ENCODE assay signal across 8 cellular contexts in genomic region chr12:130281157-130281799, GRCh38. TPM values are rescaled to one million over a fixed set of nuclear protein-coding genes. Genes with fewer than 3 reads are reported as not detected.
DNase-seq lines count a peak whose midpoint lies in the region; ATAC-seq and TF ChIP-seq lines count a peak whose summit lies in the region.

No MANE protein-coding gene starts in this region.

- TF ChIP-seq CTCF in heart left ventricle (IDR thresholded peaks at IDR 0.05), result peak in 11 of 12 donors; percentile 32 to 75 (median 49)

- peaks cover 0 to 7% (median 0%) of the 10 kb centered on the region in 9 donors for H3K27me3 ChIP-seq in heart left ventricle

- peaks cover 0 to 13% (median 0%) of the 10 kb centered on the region in 12 donors for H3K9me3 ChIP-seq in heart left ventricle

- no peak for TF ChIP-seq POLR2A in heart left ventricle (IDR thresholded peaks at IDR 0.05)
- no peak for TF ChIP-seq POLR2A in GM18505 (IDR thresholded peaks at IDR 0.05; ENCODE audit: borderline replicate concordance, extremely low read depth, insufficient read depth, insufficient read length)

- H3K4me3 ChIP-seq in heart left ventricle, result peak overlapping the region in 2 of 12 donors; percentile 10 to 31

- peaks cover 8% of the 10 kb centered on the region for H3K4me1 Mint-ChIP-seq in activated CD8-positive, alpha-beta T cell treated with anti-CD3 and anti-CD28 coated beads, Interleukin-2, amount 10 ng/mL, durations not matched to agents 7 days and 5 days (ENCODE audit: low read depth)

- intact Hi-C loops in heart left ventricle (cut with DNase I), result no loop called here

- no peaks in the 10 kb centered on the region for H3K36me3 ChIP-seq in heart left ventricle

- no peaks in the 10 kb centered on the region for H3K9me3 Mint-ChIP-seq in activated CD8-positive, alpha-beta T cell treated with anti-CD3 and anti-CD28 coated beads, Interleukin-2, amount 10 ng/mL, durations not matched to agents 7 days and 5 days (ENCODE audit: insufficient read depth)

- H3K4me1 ChIP-seq in heart left ventricle, result no peaks in the 10 kb centered on the region

- no peak overlapping the region for H3K27ac Mint-ChIP-seq in activated CD8-positive, alpha-beta T cell treated with anti-CD3 and anti-CD28 coated beads, Interleukin-2, amount 10 ng/mL, durations not matched to agents 7 days and 5 days

- peak; percentile 9 for DNase-seq in activated CD4-positive, alpha-beta T cell treated with anti-CD3 and anti-CD28 coated beads for 1 hour
- no peak for DNase-seq in activated CD4-positive, alpha-beta T cell treated with anti-CD3 and anti-CD28 coated beads, Interleukin-2, amount 50 U/mL, for 4 hours
- DNase-seq in activated CD8-positive, alpha-beta T cell treated with anti-CD3 and anti-CD28 coated beads, Interleukin-2, amount 10 ng/mL, durations not matched to agents 7 days and 5 days, result peak; percentile 52
- DNase-seq in heart left ventricle, result no peak
- DNase-seq in stimulated activated CD4-positive, alpha-beta T cell treated with anti-CD3 and anti-CD28 coated beads, Interleukin-12 subunit alpha, Interleukin-12 subunit beta, amount 100 ng/mL, for 24 hours (ENCODE audit: low read depth in 2 of 2), result peak; percentile 5 to 20
- no peak for DNase-seq in NCI-H2029 (lab: John Stamatoyannopoulos, UW)

- ATAC-seq in activated CD8-positive, alpha-beta T cell treated with anti-CD3 and anti-CD28 coated beads, Interleukin-2, amount 10 ng/mL, durations not matched to agents 7 days and 5 days, result peak; percentile 72
- peak in 1 of 4 donors; percentile 50 for ATAC-seq in heart left ventricle
- ATAC-seq in GM19351 (IDR thresholded peaks at IDR 0.05; ENCODE audit: unreplicated experiment), result no peak
- ATAC-seq in GM18505 (IDR thresholded peaks at IDR 0.05; ENCODE audit: unreplicated experiment), result no peak

- 35 to 44% (median 41%) methylated on average over 30 of the region's 30 CpGs for WGBS in heart left ventricle, 4 donors

- no peaks in the 10 kb centered on the region for H3K27me3 Mint-ChIP-seq in activated CD8-positive, alpha-beta T cell treated with anti-CD3 and anti-CD28 coated beads, Interleukin-2, amount 10 ng/mL, durations not matched to agents 7 days and 5 days (ENCODE audit: low read depth)

- H3K4me3 Mint-ChIP-seq in activated CD8-positive, alpha-beta T cell treated with anti-CD3 and anti-CD28 coated beads, Interleukin-2, amount 10 ng/mL, durations not matched to agents 7 days and 5 days, result no peak overlapping the region

- CTCF ChIA-PET in activated CD8-positive, alpha-beta T cell treated with anti-CD3 and anti-CD28 coated beads, Interleukin-2, amount 10 ng/mL, durations not matched to agents 7 days and 5 days (lab: Charles Lee), result interaction anchor here (0.7 to 1.9 kb wide), 12 partner anchors 9 to 1810 kb away, joined by 3 to 8 read pairs (median 4); no protein-coding TSS in a partner anchor

- no peak overlapping the region for H3K27ac ChIP-seq in heart left ventricle

- H3K36me3 Mint-ChIP-seq in activated CD8-positive, alpha-beta T cell treated with anti-CD3 and anti-CD28 coated beads, Interleukin-2, amount 10 ng/mL, durations not matched to agents 7 days and 5 days (ENCODE audit: low read depth), result peaks cover 2% of the 10 kb centered on the region

- POLR2A ChIA-PET in activated CD8-positive, alpha-beta T cell treated with anti-CD3 and anti-CD28 coated beads, Interleukin-2, amount 10 ng/mL, durations not matched to agents 7 days and 5 days (lab: Charles Lee), result no interaction called here

RNA-seq across cellular contexts. Expression of gene PIWIL1, which starts 56.4 kb away (rescaled TPM):
- not detected for total RNA-seq in activated CD8-positive, alpha-beta T cell treated with anti-CD3 and anti-CD28 coated beads, Interleukin-2, amount 10 ng/mL, durations not matched to agents 7 days and 5 days
- total RNA-seq in heart left ventricle, result not detected
- polyA plus RNA-seq in heart left ventricle, result not detected

Comparison
In these comparisons a context has a peak if more than half of its experiments do, and no peak if none do; other contexts are left out.
1. DNase-seq: peak in activated CD4-positive, alpha-beta T cell treated with anti-CD3 and anti-CD28 coated beads for 1 hour (single experiment), activated CD8-positive, alpha-beta T cell treated with anti-CD3 and anti-CD28 coated beads, Interleukin-2, amount 10 ng/mL, durations not matched to agents 7 days and 5 days (single experiment) and stimulated activated CD4-positive, alpha-beta T cell treated with anti-CD3 and anti-CD28 coated beads, Interleukin-12 subunit alpha, Interleukin-12 subunit beta, amount 100 ng/mL, for 24 hours (2 of 2); none in activated CD4-positive, alpha-beta T cell treated with anti-CD3 and anti-CD28 coated beads, Interleukin-2, amount 50 U/mL, for 4 hours (0 of 2), heart left ventricle (0 of 5) and NCI-H2029 (single experiment).